In genomic region chr10:109995178-109995577, GRCh38 we compare ENCODE assay signal across 20 cellular contexts.
"Had no signal": no experiment of that assay in that cellular context is flagged by ENCODE, and none has a peak within 500 bp of the region (broad histone marks: within the 10 kb centered on the region; RNA-seq: fewer than 3 reads in every experiment).

No MANE protein-coding gene starts in this region.

- ATAC-seq: activated CD8-positive, alpha-beta T cell treated with anti-CD3 and anti-CD28 coated beads, Interleukin-2, amount 10 ng/mL, durations not matched to agents 7 days and 5 days; lower lobe of right lung; naive thymus-derived CD4-positive, alpha-beta T cell; stimulated activated memory B cell treated with anti-CD40 and anti-IgM and Interleukin-4, amounts not matched to agents 10 μg/mL and 1 μg/mL and 100 μg/mL, for 72 hours had no signal

- H2AFZ ChIP-seq: parathyroid adenoma had no signal

- H3K4me3 ChIP-seq: adrenal gland, esophagus squamous epithelium, lower lobe of right lung, tibial artery had no signal

- H3K9ac ChIP-seq: parathyroid adenoma had no signal

- H3K27me3 Mint-ChIP-seq: activated B cell treated with CpG ODN at 0.5 μM for 24 hours; activated naive CD4-positive, alpha-beta T cell treated with anti-CD3 and anti-CD28 coated beads, Interleukin-2, amount 50 U/mL, for 24 hours; stimulated activated memory B cell treated with anti-CD40 and anti-IgM and Interleukin-4, amounts not matched to agents 10 μg/mL and 1 μg/mL and 100 μg/mL, for 72 hours had no signal

- H3K27ac Mint-ChIP-seq: activated B cell treated with CpG ODN at 0.5 μM for 24 hours; activated CD4-positive, alpha-beta T cell treated with anti-CD3 and anti-CD28 coated beads, Interleukin-2, amount 10 ng/mL, durations not matched to agents 24 days and 14 days; activated CD8-positive, alpha-beta T cell treated with anti-CD3 and anti-CD28 coated beads, Interleukin-2, amount 10 ng/mL, durations not matched to agents 7 days and 5 days; activated naive CD4-positive, alpha-beta T cell treated with anti-CD3 and anti-CD28 coated beads, Interleukin-2, amount 50 U/mL, for 24 hours; stimulated activated memory B cell treated with anti-CD40 and anti-IgM and Interleukin-4, amounts not matched to agents 10 μg/mL and 1 μg/mL and 100 μg/mL, for 72 hours had no signal

- H3K4me3 Mint-ChIP-seq: activated B cell treated with CpG ODN at 0.5 μM for 24 hours; activated CD4-positive, alpha-beta T cell treated with anti-CD3 and anti-CD28 coated beads, Interleukin-2, amount 10 ng/mL, durations not matched to agents 24 days and 14 days; activated CD8-positive, alpha-beta T cell treated with anti-CD3 and anti-CD28 coated beads, Interleukin-2, amount 10 ng/mL, durations not matched to agents 7 days and 5 days; activated naive CD4-positive, alpha-beta T cell treated with anti-CD3 and anti-CD28 coated beads, Interleukin-2, amount 50 U/mL, for 24 hours; naive thymus-derived CD4-positive, alpha-beta T cell; stimulated activated memory B cell treated with anti-CD40 and anti-IgM and Interleukin-4, amounts not matched to agents 10 μg/mL and 1 μg/mL and 100 μg/mL, for 72 hours had no signal

- DNase-seq: activated B cell treated with CpG ODN at 0.5 μM for 24 hours; activated CD4-positive, alpha-beta T cell treated with anti-CD3 and anti-CD28 coated beads, Interleukin-2, amount 10 ng/mL, durations not matched to agents 24 days and 14 days; activated CD8-positive, alpha-beta memory T cell treated with anti-CD3 and anti-CD28 coated beads, Interleukin-2, amount 50 U/mL, for 4 hours; activated CD8-positive, alpha-beta T cell treated with anti-CD3 and anti-CD28 coated beads, Interleukin-2, amount 10 ng/mL, durations not matched to agents 7 days and 5 days; activated effector memory CD4-positive, alpha-beta T cell treated with anti-CD3 and anti-CD28 coated beads, Interleukin-2, amount 50 U/mL, for 16 hours; activated T-cell treated with anti-CD3 and anti-CD28 coated beads, Interleukin-2, amount 50 U/mL, for 48 hours; adrenal gland; caudate nucleus; effector CD4-positive, alpha-beta T cell; esophagus squamous epithelium; hypothalamus; kidney; lower lobe of right lung; midbrain; naive thymus-derived CD4-positive, alpha-beta T cell; stimulated activated CD4-positive, alpha-beta T cell treated with anti-CD3 and anti-CD28 coated beads, Interleukin-2, amount 100 ng/mL, for 48 hours; tibial artery had no signal

- H3K36me3 ChIP-seq: adrenal gland, esophagus squamous epithelium, lower lobe of right lung, tibial artery had no signal

- H3K9me3 ChIP-seq: adrenal gland, esophagus squamous epithelium, lower lobe of right lung, tibial artery had no signal

- H3K27ac ChIP-seq: adrenal gland, lower lobe of right lung, parathyroid adenoma, tibial artery had no signal

- H3K27me3 ChIP-seq: adrenal gland, esophagus squamous epithelium, tibial artery had no signal

- H3K4me1 ChIP-seq: parathyroid adenoma had no signal

- H3K79me2 ChIP-seq: parathyroid adenoma had no signal

- H3K9me3 Mint-ChIP-seq: activated B cell treated with CpG ODN at 0.5 μM for 24 hours; activated naive CD4-positive, alpha-beta T cell treated with anti-CD3 and anti-CD28 coated beads, Interleukin-2, amount 50 U/mL, for 24 hours had no signal

- H3K36me3 Mint-ChIP-seq: activated naive CD4-positive, alpha-beta T cell treated with anti-CD3 and anti-CD28 coated beads, Interleukin-2, amount 50 U/mL, for 24 hours; stimulated activated memory B cell treated with anti-CD40 and anti-IgM and Interleukin-4, amounts not matched to agents 10 μg/mL and 1 μg/mL and 100 μg/mL, for 72 hours had no signal
